ENCODE assay signal across 8 cellular contexts in the genomic region with DNA sequence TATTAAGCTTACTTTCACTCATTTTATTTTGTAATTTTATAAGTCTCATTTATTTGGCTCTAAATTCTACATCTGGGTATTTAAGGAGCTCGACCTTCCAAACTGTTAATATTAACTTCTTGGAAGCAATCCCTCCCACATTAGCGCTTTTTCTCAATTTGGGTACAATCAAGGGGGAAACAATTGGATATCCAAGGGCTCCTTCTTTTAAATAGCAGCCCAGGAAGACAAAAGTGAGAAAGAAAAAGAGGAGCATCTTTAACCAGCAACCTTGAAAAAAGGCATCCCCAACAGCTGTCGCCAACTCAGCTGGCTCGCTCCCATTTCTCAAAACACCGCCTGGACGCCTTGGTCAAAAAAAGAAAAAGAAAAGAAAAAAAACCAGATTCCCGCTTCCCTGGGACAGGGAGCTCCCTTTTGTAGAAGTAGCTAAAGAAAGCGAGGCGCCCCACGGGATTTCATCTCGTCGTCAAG. TPM values are rescaled to one million over a fixed set of nuclear protein-coding genes. Genes with fewer than 3 reads are reported as not detected.
DNase-seq lines count a peak whose midpoint lies in the region; ATAC-seq lines count a peak whose summit lies in the region.

No MANE protein-coding gene starts in this region.

- no peaks in the 10 kb centered on the region for H3K36me3 Mint-ChIP-seq in activated T-helper 2 cell treated with anti-CD3 and anti-CD28 coated beads, Interferon-gamma antibody, Interleukin-2, Interleukin-4, amounts not matched to agents 10 μg/mL and 5 μg/mL and 100 μg/mL, durations not matched to agents 14 hours and 24 hours and 36 hours (ENCODE audit: low read depth)
- H3K36me3 Mint-ChIP-seq in immature natural killer cell = no peaks in the 10 kb centered on the region
- no peaks in the 10 kb centered on the region for H3K36me3 Mint-ChIP-seq in stimulated activated memory B cell treated with anti-CD40 and anti-IgM and Interleukin-4, amounts not matched to agents 10 μg/mL and 1 μg/mL and 100 μg/mL, for 72 hours

- H3K27ac Mint-ChIP-seq in activated T-helper 2 cell treated with anti-CD3 and anti-CD28 coated beads, Interferon-gamma antibody, Interleukin-2, Interleukin-4, amounts not matched to agents 10 μg/mL and 5 μg/mL and 100 μg/mL, durations not matched to agents 14 hours and 24 hours and 36 hours = no peak overlapping the region
- no peak overlapping the region for H3K27ac Mint-ChIP-seq in immature natural killer cell
- H3K27ac Mint-ChIP-seq in stimulated activated memory B cell treated with anti-CD40 and anti-IgM and Interleukin-4, amounts not matched to agents 10 μg/mL and 1 μg/mL and 100 μg/mL, for 72 hours = no peak overlapping the region

- peaks cover 4% of the 10 kb centered on the region for H3K4me1 Mint-ChIP-seq in activated T-helper 2 cell treated with anti-CD3 and anti-CD28 coated beads, Interferon-gamma antibody, Interleukin-2, Interleukin-4, amounts not matched to agents 10 μg/mL and 5 μg/mL and 100 μg/mL, durations not matched to agents 14 hours and 24 hours and 36 hours (ENCODE audit: low read depth)
- H3K4me1 Mint-ChIP-seq in immature natural killer cell = peaks cover 0 to 5% of the 10 kb centered on the region in 2 donors
- peaks cover 13% of the 10 kb centered on the region for H3K4me1 Mint-ChIP-seq in stimulated activated memory B cell treated with anti-CD40 and anti-IgM and Interleukin-4, amounts not matched to agents 10 μg/mL and 1 μg/mL and 100 μg/mL, for 72 hours

- H3K27me3 Mint-ChIP-seq in activated T-helper 2 cell treated with anti-CD3 and anti-CD28 coated beads, Interferon-gamma antibody, Interleukin-2, Interleukin-4, amounts not matched to agents 10 μg/mL and 5 μg/mL and 100 μg/mL, durations not matched to agents 14 hours and 24 hours and 36 hours (ENCODE audit: low read depth) = peaks cover 33% of the 10 kb centered on the region
- peaks cover 3 to 13% (median 6%) of the 10 kb centered on the region in 3 donors for H3K27me3 Mint-ChIP-seq in immature natural killer cell (ENCODE audit: low read depth in 3 of 3)
- no peaks in the 10 kb centered on the region for H3K27me3 Mint-ChIP-seq in stimulated activated memory B cell treated with anti-CD40 and anti-IgM and Interleukin-4, amounts not matched to agents 10 μg/mL and 1 μg/mL and 100 μg/mL, for 72 hours

- no peaks in the 10 kb centered on the region for H3K9me3 Mint-ChIP-seq in activated T-helper 2 cell treated with anti-CD3 and anti-CD28 coated beads, Interferon-gamma antibody, Interleukin-2, Interleukin-4, amounts not matched to agents 10 μg/mL and 5 μg/mL and 100 μg/mL, durations not matched to agents 14 hours and 24 hours and 36 hours
- peaks cover 0 to 2% (median 0%) of the 10 kb centered on the region in 6 donors for H3K9me3 Mint-ChIP-seq in immature natural killer cell
- H3K9me3 Mint-ChIP-seq in stimulated activated memory B cell treated with anti-CD40 and anti-IgM and Interleukin-4, amounts not matched to agents 10 μg/mL and 1 μg/mL and 100 μg/mL, for 72 hours = no peaks in the 10 kb centered on the region

- DNase-seq in DMS 273 treated with DMSO at 0.1 percent for 48 hours (lab: John Stamatoyannopoulos, UW) (peak; percentile 32), DMS 273 (lab: John Stamatoyannopoulos, UW; ENCODE audit: unreplicated experiment) (no peak), immature natural killer cell (no peak), D341Med (ENCODE audit: low spot score) (no peak)
- no peak for DNase-seq in activated T-helper 2 cell treated with anti-CD3 and anti-CD28 coated beads, Interferon-gamma antibody, Interleukin-2, Interleukin-4, amounts not matched to agents 10 μg/mL and 5 μg/mL and 100 μg/mL, durations not matched to agents 14 hours and 24 hours and 36 hours (ENCODE audit: low spot score)
- DNase-seq in stimulated activated CD4-positive, alpha-beta T cell treated with anti-CD3 and anti-CD28 coated beads, Interleukin-12 subunit alpha, Interleukin-12 subunit beta, amount 100 ng/mL, for 4 hours = no peak
- DNase-seq in activated effector memory CD4-positive, alpha-beta T cell treated with anti-CD3 and anti-CD28 coated beads, Interleukin-2, amount 50 U/mL, for 16 hours = no peak

- intact Hi-C loops in activated T-helper 2 cell treated with anti-CD3 and anti-CD28 coated beads, Interferon-gamma antibody, Interleukin-2, Interleukin-4, amounts not matched to agents 10 μg/mL and 5 μg/mL and 100 μg/mL, durations not matched to agents 14 hours and 24 hours and 36 hours (cut with micrococcal nuclease) = no loop called here

- ATAC-seq in stimulated activated memory B cell treated with anti-CD40 and anti-IgM and Interleukin-4, amounts not matched to agents 10 μg/mL and 1 μg/mL and 100 μg/mL, for 72 hours = no peak

- peak overlapping the region; percentile 69 for H3K4me3 Mint-ChIP-seq in activated T-helper 2 cell treated with anti-CD3 and anti-CD28 coated beads, Interferon-gamma antibody, Interleukin-2, Interleukin-4, amounts not matched to agents 10 μg/mL and 5 μg/mL and 100 μg/mL, durations not matched to agents 14 hours and 24 hours and 36 hours (ENCODE audit: low read depth)
- H3K4me3 Mint-ChIP-seq in immature natural killer cell = peak overlapping the region; percentile 57 to 81 (median 74)
- peak overlapping the region; percentile 74 for H3K4me3 Mint-ChIP-seq in stimulated activated memory B cell treated with anti-CD40 and anti-IgM and Interleukin-4, amounts not matched to agents 10 μg/mL and 1 μg/mL and 100 μg/mL, for 72 hours

RNA-seq across cellular contexts. Expression of gene C3orf70, which starts 0.9 kb away (rescaled TPM):
- 0.05 and 0.07 TPM in 2 replicates for total RNA-seq in activated T-helper 2 cell treated with anti-CD3 and anti-CD28 coated beads, Interferon-gamma antibody, Interleukin-2, Interleukin-4, amounts not matched to agents 10 μg/mL and 5 μg/mL and 100 μg/mL, durations not matched to agents 14 hours and 24 hours and 36 hours
- not detected for polyA plus RNA-seq in immature natural killer cell
